Comparison of ENCODE assay signal across 1 cellular context in the genomic region with DNA sequence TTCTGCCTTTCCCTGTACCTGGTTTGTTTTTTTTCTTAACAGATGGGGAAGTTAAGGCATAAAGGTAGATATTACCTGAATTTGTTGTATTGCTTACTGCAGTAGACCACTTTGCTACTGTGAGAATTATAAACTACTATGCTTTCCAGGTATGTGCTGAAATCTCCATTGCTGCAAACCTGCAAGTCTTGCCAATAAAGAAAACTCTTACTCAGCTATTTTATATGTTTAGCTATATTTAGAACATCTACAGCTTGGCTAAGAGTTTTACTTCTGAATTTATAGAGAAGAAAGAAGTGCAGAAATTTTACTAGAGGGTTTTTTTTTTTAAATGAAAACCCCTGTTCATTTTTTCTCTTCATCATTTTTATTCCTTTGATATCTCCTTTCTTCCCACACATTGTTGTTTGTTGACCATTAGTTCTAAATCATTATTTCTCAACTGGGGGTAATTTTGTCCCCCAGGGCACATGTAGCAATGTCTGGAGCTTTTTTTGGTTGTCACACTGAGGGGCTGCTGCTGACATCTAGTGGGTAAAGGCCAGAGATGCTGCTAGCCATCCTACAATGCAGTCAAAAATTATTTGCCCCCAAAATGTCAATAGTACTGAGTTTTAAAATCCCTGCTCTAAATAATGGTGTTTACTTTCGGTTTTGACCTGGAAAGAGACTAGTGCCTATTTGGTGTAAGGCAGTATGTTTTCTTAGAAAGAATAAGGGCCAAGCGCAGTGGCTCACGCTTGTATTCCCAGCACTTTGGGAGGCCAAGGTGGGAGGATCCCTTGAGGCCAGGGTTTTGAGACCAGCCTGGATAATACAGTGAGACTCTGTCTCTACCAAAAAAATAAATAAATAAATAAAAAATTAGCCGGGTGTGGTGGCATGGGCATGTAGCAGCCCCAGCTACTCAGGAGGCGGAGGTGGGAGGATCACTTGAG.
TF ChIP-seq lines count a peak whose summit lies in the region.

No MANE protein-coding gene starts in this region.

TF ChIP-seq in H1, 55 proteins besides CTCF, POLR2A, EP300 and RAD21:
- TF ChIP-seq CBX8 (IDR thresholded peaks at IDR 0.05; ENCODE audit: borderline replicate concordance, low read depth, low read length) (no peak), JUND (IDR thresholded peaks at IDR 0.05; ENCODE audit: low read length) (no peak), ZNF274 (IDR thresholded peaks at IDR 0.05; ENCODE audit: borderline replicate concordance, extremely low read depth, low read length) (no peak), KDM1A (IDR thresholded peaks at IDR 0.05; ENCODE audit: borderline replicate concordance, low read length) (no peak), JUN (IDR thresholded peaks at IDR 0.05; ENCODE audit: low read depth, low read length) (no peak), RBBP5 (IDR thresholded peaks at IDR 0.05; ENCODE audit: borderline replicate concordance, low read depth, low read length) (no peak), FOSL1 (IDR thresholded peaks at IDR 0.05; ENCODE audit: insufficient read depth, low read depth, low read length) (no peak), POU5F1 (IDR thresholded peaks at IDR 0.05; ENCODE audit: low read depth, low read length) (no peak), KDM5A (IDR thresholded peaks at IDR 0.05; ENCODE audit: low read length) (no peak), TAF1 (IDR thresholded peaks at IDR 0.05; ENCODE audit: low read depth, low read length) (no peak)
- TF ChIP-seq, protein P1, sequence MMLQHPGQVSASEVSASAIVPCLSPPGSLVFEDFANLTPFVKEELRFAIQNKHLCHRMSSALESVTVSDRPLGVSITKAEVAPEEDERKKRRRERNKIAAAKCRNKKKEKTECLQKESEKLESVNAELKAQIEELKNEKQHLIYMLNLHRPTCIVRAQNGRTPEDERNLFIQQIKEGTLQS (IDR thresholded peaks at IDR 0.05; ENCODE audit: insufficient read depth, low read depth, low read length) = no peak
TF ChIP-seq in H1: peak in this region for 0.
